12 cellular contexts compared by ENCODE assay signal in the genomic region with DNA sequence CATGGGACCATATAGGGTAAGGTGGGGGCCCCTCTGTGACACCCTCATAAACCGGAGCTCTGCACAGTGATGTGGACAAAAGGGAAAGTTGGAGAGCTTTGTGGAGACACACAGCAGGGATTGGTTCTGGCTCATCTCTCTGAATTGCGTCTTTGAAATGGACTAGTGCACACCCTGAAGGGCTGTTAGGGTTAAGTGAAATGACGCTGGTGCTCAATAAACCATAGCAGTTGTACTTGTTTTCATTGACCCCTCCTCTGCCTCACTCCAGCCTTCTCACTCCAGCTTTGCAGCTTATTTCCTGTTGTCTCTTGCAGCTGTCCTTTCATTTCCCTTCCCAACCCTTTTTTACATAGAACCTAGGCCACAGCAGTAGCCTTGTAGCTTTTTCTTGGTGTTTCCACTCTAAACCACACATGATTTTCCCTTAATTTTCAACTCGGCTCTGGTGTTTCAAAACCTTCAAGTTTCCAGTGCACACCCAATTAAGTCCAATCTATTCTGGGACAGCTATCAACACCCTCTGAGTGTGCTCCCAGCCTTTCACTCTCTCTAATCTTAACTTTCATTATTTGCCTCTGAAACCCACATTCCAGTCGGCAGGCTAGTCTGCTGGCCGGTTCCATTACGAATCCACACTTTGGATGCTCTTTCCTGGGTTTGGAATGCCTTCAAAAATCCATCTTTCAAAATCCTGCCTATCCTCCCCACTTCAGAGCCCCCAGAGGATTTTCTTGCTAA. TPM values are rescaled to one million over a fixed set of nuclear protein-coding genes. Genes with fewer than 3 reads are reported as not detected.
A peak's percentile ranks its signal among the peaks of the same experiment; 100 is the strongest.
DNase-seq lines count a peak whose midpoint lies in the region; ATAC-seq and TF ChIP-seq lines count a peak whose summit lies in the region.
"Had no signal": no experiment of that assay in that cellular context is flagged by ENCODE, and none has a peak within 500 bp of the region (broad histone marks: within the 10 kb centered on the region; RNA-seq: fewer than 3 reads in every experiment).

No MANE protein-coding gene starts in this region.

- peak overlapping the region; percentile 35; the same call in 1 of the 2 replicates for H3K9ac ChIP-seq in OCI-LY1 (ENCODE audit: low read length)

- WGBS in hepatocyte (ENCODE audit: low lambda C conversion rate, missing lambda C conversion rate), result 50% methylated on average over 7 of the region's 7 CpGs

- CTCF ChIA-PET in AG04450 (lab: Charles Lee), result interaction anchor here (0.6 to 1.3 kb wide), 3 partner anchors 19 to 129 kb away, joined by 3 to 5 read pairs (median 5); no protein-coding TSS in a partner anchor

- H3K4me1 ChIP-seq in OCI-LY1 (ENCODE audit: insufficient read depth, low read length, severe bottlenecking) (peaks cover 45% of the 10 kb centered on the region), hepatocyte (ENCODE audit: insufficient read depth) (peaks cover 41% of the 10 kb centered on the region), ascending aorta (peaks cover 0 to 11% of the 10 kb centered on the region in 2 donors)

- DNase-seq in AG04450 (ENCODE audit: low read depth, low spot score), result no peak
- no peak for DNase-seq in hepatocyte (ENCODE audit: low spot score)
- no peak for DNase-seq in erythroblast (lab: John Stamatoyannopoulos, UW)
- DNase-seq in NCI-H526 treated with DMSO at 0.1 percent for 48 hours (lab: John Stamatoyannopoulos, UW), result no peak
- DNase-seq in OCI-M2 (lab: John Stamatoyannopoulos, UW; ENCODE audit: unreplicated experiment), result no peak
- no peak for DNase-seq in ascending aorta (ENCODE audit: low spot score in 2 of 2)
- DNase-seq: activated T-cell treated with anti-CD3 and anti-CD28 coated beads, Interleukin-2, amount 50 U/mL, for 48 hours; GF-D8; upper lobe of left lung had no signal

- peaks cover 5% of the 10 kb centered on the region; the same call in 1 of the 2 replicates for H3F3A ChIP-seq in OCI-LY1 (ENCODE audit: insufficient read depth, low read length)

- POLR2A ChIA-PET in AG04450 (lab: Yijun Ruan, JAX), result no interaction called here

- ATAC-seq in GM19438 (IDR thresholded peaks at IDR 0.05; ENCODE audit: low read depth, unreplicated experiment), result peak; percentile 65

- no peaks in the 10 kb centered on the region for H3K9me2 ChIP-seq in OCI-LY1 (ENCODE audit: low read depth, low read length)
- no peaks in the 10 kb centered on the region for H3K9me2 ChIP-seq in hepatocyte (replicated peaks; ENCODE audit: insufficient read depth)

- H3K27ac ChIP-seq in AG04450 (ENCODE audit: low read depth, low read length) (peak overlapping the region; percentile 57), OCI-LY1 (ENCODE audit: low read depth, low read length, poor library complexity, severe bottlenecking) (peak overlapping the region; percentile 78), hepatocyte (peak overlapping the region; percentile 65), ascending aorta (peak overlapping the region in 1 of 2 donors; percentile 23)
- H3K27ac ChIP-seq: upper lobe of left lung had no signal

- intact Hi-C loops in ascending aorta (cut with DNase I), result no loop called here

- no peak overlapping the region for H3K4me3 ChIP-seq in AG04450 (ENCODE audit: low read depth, low read length)
- no peak overlapping the region for H3K4me3 ChIP-seq in OCI-LY1 (ENCODE audit: low read depth, low read length, poor library complexity, severe bottlenecking)
- H3K4me3 ChIP-seq in hepatocyte, result no peak overlapping the region
- H3K4me3 ChIP-seq in ascending aorta, result peak overlapping the region in 1 of 2 donors; percentile 21
- H3K4me3 ChIP-seq: lung, upper lobe of left lung had no signal

- H3K27me3 ChIP-seq in AG04450 (ENCODE audit: control insufficient read depth, insufficient read depth, low read length) (no peaks in the 10 kb centered on the region), OCI-LY1 (ENCODE audit: insufficient read depth, low read length) (no peaks in the 10 kb centered on the region), hepatocyte (no peaks in the 10 kb centered on the region), ascending aorta (no peaks in the 10 kb centered on the region)
- H3K27me3 ChIP-seq: upper lobe of left lung had no signal

- TF ChIP-seq CTCF in AG04450 (IDR thresholded peaks at IDR 0.05; ENCODE audit: low read depth, low read length) (no peak), OCI-LY1 (IDR thresholded peaks at IDR 0.05; ENCODE audit: low read length) (no peak), hepatocyte (IDR thresholded peaks at IDR 0.05; ENCODE audit: poor library complexity) (no peak), ascending aorta (IDR thresholded peaks at IDR 0.05) (no peak)

- H3K36me3 ChIP-seq in OCI-LY1 (ENCODE audit: insufficient read depth, low read length), result no peaks in the 10 kb centered on the region
- H3K36me3 ChIP-seq in hepatocyte (replicated peaks; ENCODE audit: insufficient read depth, low read depth), result no peaks in the 10 kb centered on the region
- no peaks in the 10 kb centered on the region for H3K36me3 ChIP-seq in ascending aorta
- H3K36me3 ChIP-seq: upper lobe of left lung had no signal

- no peak for TF ChIP-seq POLR2A in erythroblast (IDR thresholded peaks at IDR 0.05; ENCODE audit: low read length)

- H3K9me3 ChIP-seq in AG04450 (ENCODE audit: control insufficient read depth, insufficient read depth, low read length), result no peaks in the 10 kb centered on the region
- H3K9me3 ChIP-seq in OCI-LY1 (ENCODE audit: low read length), result no peaks in the 10 kb centered on the region
- no peaks in the 10 kb centered on the region for H3K9me3 ChIP-seq in hepatocyte (ENCODE audit: low read depth)
- H3K9me3 ChIP-seq in ascending aorta, result no peaks in the 10 kb centered on the region
- H3K9me3 ChIP-seq: upper lobe of left lung had no signal

- H2AFZ ChIP-seq in OCI-LY1 (ENCODE audit: low read length) (no peak overlapping the region), hepatocyte (no peak overlapping the region)

- H3K4me2 ChIP-seq in OCI-LY1 (ENCODE audit: low read length) (peak overlapping the region; percentile 44), hepatocyte (peak overlapping the region; percentile 38)

- no peaks in the 10 kb centered on the region for H3K79me2 ChIP-seq in OCI-LY1 (ENCODE audit: insufficient read depth, low read length)
- H3K79me2 ChIP-seq in hepatocyte, result peaks cover 32% of the 10 kb centered on the region

- H4K20me1 ChIP-seq in OCI-LY1 (ENCODE audit: insufficient read depth, low read length), result no peaks in the 10 kb centered on the region
- no peaks in the 10 kb centered on the region for H4K20me1 ChIP-seq in hepatocyte (ENCODE audit: insufficient read depth, poor library complexity, severe bottlenecking)

RNA-seq across cellular contexts. Expression of a gene that starts 6.4 kb away (rescaled TPM):
- polyA plus RNA-seq in AG04450 (2011; rRNA removed), result 5.8 and 7.0 TPM in 2 replicates
- polyA minus RNA-seq in AG04450 (2011; rRNA and poly(A)+ RNA removed), result 6.0 and 7.6 TPM in 2 replicates
- total RNA-seq in hepatocyte, result 14.6 and 20.7 TPM in 2 replicates
- polyA plus RNA-seq in hepatocyte, result 9.3 and 16.3 TPM in 2 replicates
- total RNA-seq in ascending aorta, result 0.32 TPM

RNA-seq across cellular contexts. Expression of a gene that starts 40.4 kb away (rescaled TPM):
- polyA plus RNA-seq in AG04450 (2011; rRNA removed), result not detected in 2 replicates
- polyA minus RNA-seq in AG04450 (2011; rRNA and poly(A)+ RNA removed), result not detected in 2 replicates
- not detected in 2 replicates for total RNA-seq in hepatocyte
- 0.66 and 1.3 TPM in 2 replicates for polyA plus RNA-seq in hepatocyte
- total RNA-seq in ascending aorta, result not detected

RNA-seq across cellular contexts. Expression of a gene that starts 58.1 kb away (rescaled TPM):
- polyA plus RNA-seq in AG04450 (2011; rRNA removed) (not detected in 2 replicates), hepatocyte (0.06 TPM in 1 of 2 replicates, not detected in the other)
- polyA minus RNA-seq in AG04450 (2011; rRNA and poly(A)+ RNA removed), result not detected in 2 replicates
- total RNA-seq in hepatocyte (0.24 TPM in 1 of 2 replicates, not detected in the other), ascending aorta (not detected)

Comparison
In these comparisons a context has a peak if more than half of its experiments do, and no peak if none do; other contexts are left out.
1. RNA of a gene that starts 6.4 kb away (total RNA-seq): 14.6 to 20.7 TPM in hepatocyte; 0.32 TPM in ascending aorta (single experiment); every median in the first group is over 10 times any median in the second.